1 cellular context compared by ENCODE assay signal in genomic region chr11:111765984-111766833, GRCh38.
A peak's percentile ranks its signal among the peaks of the same experiment; 100 is the strongest.
TF ChIP-seq lines count a peak whose summit lies in the region.

TSS of gene PPP2R1B (minus strand) at chr11:111766389. CDS start at chr11:111766361, 28 bp downstream.

TF ChIP-seq in IMR-90, 13 proteins besides CTCF, POLR2A, EP300 and RAD21:
- TF ChIP-seq MXI1 (IDR thresholded peaks at IDR 0.05; ENCODE audit: borderline replicate concordance, low read depth, low read length) (0 out of 2 replicates have a peak, but pooled peaks have one; percentile 32), SMC3 (IDR thresholded peaks at IDR 0.05; ENCODE audit: low read depth, low read length) (no peak), MAZ (IDR thresholded peaks at IDR 0.05; ENCODE audit: borderline replicate concordance, low read depth, low read length) (0 out of 2 replicates have a peak, but pooled peaks have one; percentile 16)
